8 cellular contexts compared by ENCODE assay signal in the genomic region with DNA sequence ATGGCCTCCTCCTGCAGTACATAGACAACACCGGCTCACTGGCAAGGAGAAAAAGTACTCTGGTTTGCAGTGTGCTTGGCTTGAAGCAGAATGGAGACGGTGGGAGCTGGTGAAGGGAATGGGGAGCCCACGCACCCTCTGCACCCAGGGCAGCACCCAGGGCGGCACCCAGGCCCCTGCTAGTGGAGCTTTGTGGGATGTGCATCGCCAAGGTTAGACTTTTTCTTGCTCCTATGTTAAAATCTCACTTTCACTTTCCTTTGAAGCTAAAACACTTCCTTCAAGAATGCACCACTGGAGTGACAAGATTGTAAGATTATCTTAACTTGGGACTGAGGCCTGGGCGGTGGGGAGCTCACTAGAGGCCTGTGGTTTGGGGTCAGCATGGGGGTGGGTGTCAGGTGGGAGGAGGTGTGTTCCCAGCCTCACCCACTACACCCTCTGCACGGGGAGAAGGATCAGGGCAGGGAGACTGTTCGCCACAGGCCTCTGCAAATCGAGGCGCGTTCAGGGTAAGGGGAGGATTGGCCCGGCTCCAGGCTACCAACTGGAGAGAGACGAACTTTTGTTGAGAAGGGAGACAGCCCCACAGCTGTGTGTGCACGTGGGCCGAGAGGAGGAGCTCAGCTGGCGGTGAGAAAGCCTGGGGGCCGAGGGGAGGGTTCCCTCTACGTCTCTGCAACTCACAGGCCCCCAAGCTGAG.
DNase-seq lines count a peak whose midpoint lies in the region; ATAC-seq and TF ChIP-seq lines count a peak whose summit lies in the region.

No MANE protein-coding gene starts in this region.

- ATAC-seq in HG02798 (IDR thresholded peaks at IDR 0.05; ENCODE audit: poor library complexity, unreplicated experiment): peak; percentile 52

- DNase-seq in GM13977 (ENCODE audit: low spot score) (peak; percentile 52), T-helper 9 cell (peak; percentile 5), cerebellar cortex (ENCODE audit: low spot score) (no peak), NCI-H748 (lab: John Stamatoyannopoulos, UW; ENCODE audit: unreplicated experiment) (no peak), Kasumi-1 (lab: John Stamatoyannopoulos, UW) (no peak)
- no peak for DNase-seq in effector memory CD4-positive, alpha-beta T cell
- DNase-seq in stimulated activated CD8-positive, alpha-beta memory T cell treated with anti-CD3 and anti-CD28 coated beads, Interleukin-4, amount 100 ng/mL, for 48 hours: peak; percentile 54

- H3K27ac ChIP-seq in effector memory CD4-positive, alpha-beta T cell (ENCODE audit: insufficient read depth, low read length, poor library complexity, severe bottlenecking): no peak overlapping the region

- no peaks in the 10 kb centered on the region for H3K9me3 ChIP-seq in effector memory CD4-positive, alpha-beta T cell (ENCODE audit: control insufficient read depth, low read length)

- no peak for TF ChIP-seq CTCF in GM13977 (IDR thresholded peaks at IDR 0.05; ENCODE audit: extremely low read depth, insufficient read depth, missing control alignments)

- peak overlapping the region; percentile 40 for H3K4me3 ChIP-seq in effector memory CD4-positive, alpha-beta T cell (ENCODE audit: insufficient read depth, low read depth, low read length, poor library complexity, severe bottlenecking)

- H3K4me1 ChIP-seq in effector memory CD4-positive, alpha-beta T cell (ENCODE audit: control insufficient read depth, insufficient read depth, low read length, poor library complexity, severe bottlenecking): peaks cover 4% of the 10 kb centered on the region

- H3K36me3 ChIP-seq in effector memory CD4-positive, alpha-beta T cell (ENCODE audit: control insufficient read depth, insufficient read depth, low read length): no peaks in the 10 kb centered on the region

- no peaks in the 10 kb centered on the region for H3K27me3 ChIP-seq in effector memory CD4-positive, alpha-beta T cell (replicated peaks; ENCODE audit: control insufficient read depth, insufficient read depth, low read length, poor library complexity, severe bottlenecking)

- in situ Hi-C loops in GM13977 (cut with MboI; ENCODE audit: low pct_unique_long_range_greater_than_20kb, low sequenced_read_pairs, unreplicated experiment): no loop called here

Comparison
In these comparisons a context has a peak if more than half of its experiments do, and no peak if none do; other contexts are left out.
1. DNase-seq: peak in GM13977 (single experiment), T-helper 9 cell (single experiment) and stimulated activated CD8-positive, alpha-beta memory T cell treated with anti-CD3 and anti-CD28 coated beads, Interleukin-4, amount 100 ng/mL, for 48 hours (single experiment); none in effector memory CD4-positive, alpha-beta T cell (0 of 3), cerebellar cortex (single experiment), NCI-H748 (single experiment) and Kasumi-1 (0 of 2).